ENCODE assay signal across 30 cellular contexts in genomic region chr4:95614684-95615205, GRCh38.
"Had no signal": no experiment of that assay in that cellular context is flagged by ENCODE, and none has a peak within 500 bp of the region (broad histone marks: within the 10 kb centered on the region; RNA-seq: fewer than 3 reads in every experiment).

No MANE protein-coding gene starts in this region.

- H3K4me1 Mint-ChIP-seq: immature natural killer cell; memory B cell; mesothelial cell of epicardium; naive B cell; naive thymus-derived CD8-positive, alpha-beta T cell had no signal

- H3K4me3 ChIP-seq: colonic mucosa, esophagus squamous epithelium, gastrocnemius medialis, heart left ventricle, hepatocyte, left lung, lower lobe of right lung, mucosa of descending colon had no signal

- H3K4me3 Mint-ChIP-seq: dendritic cell treated with granulocyte-macrophage colony-stimulating factor and Interleukin-4, amounts not matched to agents 40 ng/mL and 50 ng/mL, for 4 days; effector memory CD8-positive, alpha-beta T cell; endodermal cell; immature natural killer cell; memory B cell; mesothelial cell of epicardium; naive B cell; naive thymus-derived CD8-positive, alpha-beta T cell had no signal

- H2AFZ ChIP-seq: hepatocyte had no signal

- H3K27me3 Mint-ChIP-seq: dendritic cell treated with granulocyte-macrophage colony-stimulating factor and Interleukin-4, amounts not matched to agents 40 ng/mL and 50 ng/mL, for 4 days; effector memory CD8-positive, alpha-beta T cell; memory B cell; naive B cell had no signal

- H3K27me3 ChIP-seq: colonic mucosa, esophagus squamous epithelium, gastrocnemius medialis, heart left ventricle, hepatocyte, left lung had no signal

- ATAC-seq: effector memory CD8-positive, alpha-beta T cell; esophagus mucosa; gastrocnemius medialis; heart left ventricle; left cardiac atrium; left lung; left ventricle myocardium superior; lower lobe of right lung; mucosa of descending colon; naive thymus-derived CD8-positive, alpha-beta T cell had no signal

- H3K27ac Mint-ChIP-seq: dendritic cell treated with granulocyte-macrophage colony-stimulating factor and Interleukin-4, amounts not matched to agents 40 ng/mL and 50 ng/mL, for 4 days; effector memory CD8-positive, alpha-beta T cell; endodermal cell; immature natural killer cell; memory B cell; mesothelial cell of epicardium; naive B cell had no signal

- H3K36me3 Mint-ChIP-seq: immature natural killer cell; memory B cell; mesothelial cell of epicardium; naive B cell; naive thymus-derived CD8-positive, alpha-beta T cell had no signal

- H3K4me2 ChIP-seq: hepatocyte had no signal

- H3K27ac ChIP-seq: colonic mucosa, epithelial cell of prostate, esophagus squamous epithelium, gastrocnemius medialis, heart left ventricle, hepatocyte, left lung, lower lobe of right lung had no signal

- H3K9me3 Mint-ChIP-seq: endodermal cell had no signal

- H3K9me3 ChIP-seq: colonic mucosa, esophagus squamous epithelium, gastrocnemius medialis, left lung, lower lobe of right lung, mucosa of descending colon had no signal

- H3K79me2 ChIP-seq: hepatocyte had no signal

- H3K36me3 ChIP-seq: colonic mucosa, esophagus squamous epithelium, gastrocnemius medialis, heart left ventricle, left lung, lower lobe of right lung had no signal

- H3K4me1 ChIP-seq: colonic mucosa, esophagus squamous epithelium, gastrocnemius medialis, heart left ventricle, left lung, lower lobe of right lung had no signal

- DNase-seq: colonic mucosa; cortex of kidney; effector CD8-positive, alpha-beta T cell; effector memory CD8-positive, alpha-beta T cell; endodermal cell; erythroblast; esophagus squamous epithelium; foreskin fibroblast; foreskin melanocyte; gastrocnemius medialis; heart left ventricle; hypothalamus; immature natural killer cell; islet precursor cell; kidney; kidney glomerular epithelial cell; left cardiac atrium; left lung; left ventricle myocardium superior; lower lobe of right lung; mesendoderm; mucosa of descending colon; naive B cell; naive thymus-derived CD8-positive, alpha-beta T cell had no signal
